20 cellular contexts compared by ENCODE assay signal in the genomic region with DNA sequence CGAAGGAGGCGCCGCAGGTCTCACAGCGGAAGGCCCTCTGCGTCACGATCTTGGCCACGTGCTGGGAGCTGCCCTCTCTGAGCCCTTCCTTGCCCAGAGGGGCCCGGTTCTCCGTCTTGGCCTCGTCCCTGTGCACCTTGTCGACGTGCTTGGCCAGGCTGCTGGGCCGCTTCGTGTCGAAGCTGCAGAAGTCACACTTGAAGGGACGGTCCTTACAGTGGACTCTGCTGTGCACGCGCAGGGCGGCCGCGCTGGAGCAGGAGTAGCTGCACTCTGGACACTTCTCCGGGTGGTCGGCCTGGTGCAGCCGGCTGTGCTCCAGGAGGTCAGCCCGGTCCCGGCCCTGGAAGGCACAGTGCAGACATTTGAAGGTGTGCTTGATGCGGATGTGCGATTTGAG.
"Had no signal": no experiment of that assay in that cellular context is flagged by ENCODE, and none has a peak within 500 bp of the region (broad histone marks: within the 10 kb centered on the region; RNA-seq: fewer than 3 reads in every experiment).

No MANE protein-coding gene starts in this region.

- H3K27ac ChIP-seq: KMS-11 had no signal

- ATAC-seq: K562 had no signal

- FAIRE-seq: K562, RCC 7860 had no signal

- H3K4me2 ChIP-seq: KMS-11, SK-N-SH had no signal

- H3K4me3 ChIP-seq: K562 had no signal

- H3K9ac ChIP-seq: KMS-11, SK-N-SH had no signal

- DNase-seq: Kasumi-1, MM.1S, NCI-H1092 treated with DMSO at 0.1 percent for 48 hours, NCI-H1436, NCI-H187, NCI-H2029, NCI-H2081 treated with DMSO at 0.1 percent for 48 hours, NCI-H2171, NCI-H226, NCI-H446, NCI-H510A, NCI-H524 treated with DMSO at 0.1 percent for 48 hours, NCI-H69, NCI-H774, RPMI8226, SHP77, SK-N-SH had no signal
